In the genomic region with DNA sequence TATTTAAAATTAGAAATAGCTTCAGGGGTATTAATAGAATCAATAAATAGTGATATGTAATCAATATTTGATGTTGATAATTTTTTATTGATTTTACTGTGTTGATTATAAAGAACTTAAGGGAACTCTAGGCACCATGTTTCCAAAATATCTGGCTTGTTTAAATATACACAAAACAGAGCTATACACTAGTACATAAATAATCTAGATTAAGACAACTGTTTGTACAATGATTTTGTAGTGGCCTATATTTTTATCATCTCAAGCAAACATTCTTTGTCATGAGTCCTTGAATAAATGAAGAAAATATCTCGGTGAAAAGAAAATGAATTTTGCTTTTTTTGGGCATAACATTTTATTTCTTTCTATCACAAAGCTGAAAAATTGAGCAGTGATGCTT, we compare ENCODE assay signal across 24 cellular contexts.
"Had no signal": no experiment of that assay in that cellular context is flagged by ENCODE, and none has a peak within 500 bp of the region (broad histone marks: within the 10 kb centered on the region; RNA-seq: fewer than 3 reads in every experiment).

No MANE protein-coding gene starts in this region.

- H3K4me3 ChIP-seq: coronary artery, esophagus muscularis mucosa, gastrocnemius medialis, left lung, ovary, smooth muscle cell, transverse colon, uterus had no signal

- H3K9me3 ChIP-seq: esophagus muscularis mucosa, gastrocnemius medialis, ovary, transverse colon, uterus had no signal

- H3K27me3 ChIP-seq: esophagus muscularis mucosa, gastrocnemius medialis, left lung, ovary, transverse colon, uterus had no signal

- FAIRE-seq: bronchial epithelial cell had no signal

- ATAC-seq: gastrocnemius medialis; left lung; natural killer cell treated with Interleukin-12 subunit alpha and Interleukin-12 subunit beta and Interleukin-15 and Interleukin-18, amount 100 ng/mL, for 72 hours; sciatic nerve; stimulated activated naive B cell treated with anti-CD40 and anti-IgM and Interleukin-4, amounts not matched to agents 10 μg/mL and 1 μg/mL and 100 μg/mL, for 72 hours had no signal

- H3K36me3 Mint-ChIP-seq: activated CD4-positive, alpha-beta memory T cell treated with anti-CD3 and anti-CD28 coated beads for 36 hours; activated naive CD8-positive, alpha-beta T cell treated with anti-CD3 and anti-CD28 coated beads, Interleukin-2, amount 10 ng/mL, durations not matched to agents 7 days and 5 days; natural killer cell treated with Interleukin-12 subunit alpha and Interleukin-12 subunit beta and Interleukin-15 and Interleukin-18, amount 100 ng/mL, for 72 hours; stimulated activated naive B cell treated with anti-CD40 and anti-IgM and Interleukin-4, amounts not matched to agents 10 μg/mL and 1 μg/mL and 100 μg/mL, for 72 hours had no signal

- H3K4me1 Mint-ChIP-seq: activated naive CD8-positive, alpha-beta T cell treated with anti-CD3 and anti-CD28 coated beads, Interleukin-2, amount 10 ng/mL, durations not matched to agents 7 days and 5 days; stimulated activated naive B cell treated with anti-CD40 and anti-IgM and Interleukin-4, amounts not matched to agents 10 μg/mL and 1 μg/mL and 100 μg/mL, for 72 hours had no signal

- H3K36me3 ChIP-seq: esophagus muscularis mucosa, gastrocnemius medialis, left lung, ovary, transverse colon, uterus had no signal

- H3K9me3 Mint-ChIP-seq: activated CD4-positive, alpha-beta memory T cell treated with anti-CD3 and anti-CD28 coated beads for 36 hours; activated naive CD4-positive, alpha-beta T cell treated with anti-CD3 and anti-CD28 coated beads for 36 hours; natural killer cell treated with Interleukin-12 subunit alpha and Interleukin-12 subunit beta and Interleukin-15 and Interleukin-18, amount 100 ng/mL, for 72 hours had no signal

- H3K27me3 Mint-ChIP-seq: activated CD4-positive, alpha-beta memory T cell treated with anti-CD3 and anti-CD28 coated beads for 36 hours had no signal

- H3K27ac ChIP-seq: coronary artery, esophagus muscularis mucosa, gastrocnemius medialis, left lung, ovary, transverse colon, uterus had no signal

- H3K4me1 ChIP-seq: esophagus muscularis mucosa, gastrocnemius medialis, left lung, transverse colon, uterus had no signal

- H3K4me3 Mint-ChIP-seq: activated CD4-positive, alpha-beta memory T cell treated with anti-CD3 and anti-CD28 coated beads for 36 hours; activated naive CD4-positive, alpha-beta T cell treated with anti-CD3 and anti-CD28 coated beads for 36 hours; activated naive CD8-positive, alpha-beta T cell treated with anti-CD3 and anti-CD28 coated beads, Interleukin-2, amount 10 ng/mL, durations not matched to agents 7 days and 5 days; natural killer cell treated with Interleukin-12 subunit alpha and Interleukin-12 subunit beta and Interleukin-15 and Interleukin-18, amount 100 ng/mL, for 72 hours; stimulated activated naive B cell treated with anti-CD40 and anti-IgM and Interleukin-4, amounts not matched to agents 10 μg/mL and 1 μg/mL and 100 μg/mL, for 72 hours had no signal

- H3K27ac Mint-ChIP-seq: activated CD4-positive, alpha-beta memory T cell treated with anti-CD3 and anti-CD28 coated beads for 36 hours; activated naive CD4-positive, alpha-beta T cell treated with anti-CD3 and anti-CD28 coated beads for 36 hours; activated naive CD8-positive, alpha-beta T cell treated with anti-CD3 and anti-CD28 coated beads, Interleukin-2, amount 10 ng/mL, durations not matched to agents 7 days and 5 days; natural killer cell treated with Interleukin-12 subunit alpha and Interleukin-12 subunit beta and Interleukin-15 and Interleukin-18, amount 100 ng/mL, for 72 hours; stimulated activated naive B cell treated with anti-CD40 and anti-IgM and Interleukin-4, amounts not matched to agents 10 μg/mL and 1 μg/mL and 100 μg/mL, for 72 hours had no signal

- H3K4me2 ChIP-seq: smooth muscle cell had no signal

- DNase-seq: activated CD4-positive, alpha-beta memory T cell treated with anti-CD3 and anti-CD28 coated beads for 36 hours; activated CD4-positive, alpha-beta T cell treated with anti-CD3 and anti-CD28 coated beads for 48 hours; activated effector memory CD4-positive, alpha-beta T cell treated with Interleukin-2 at 50 U/mL for 16 hours; activated naive CD4-positive, alpha-beta T cell treated with anti-CD3 and anti-CD28 coated beads for 36 hours; activated naive CD8-positive, alpha-beta T cell treated with anti-CD3 and anti-CD28 coated beads, Interleukin-2, amount 10 ng/mL, durations not matched to agents 7 days and 5 days; activated T-cell treated with anti-CD3 and anti-CD28 coated beads, Interleukin-2, amount 50 U/mL, for 48 hours; amygdala; cerebellar nuclear complex; gastrocnemius medialis; hypothalamus; left lung; ovary; stimulated activated CD4-positive, alpha-beta T cell treated with anti-CD3 and anti-CD28 coated beads, Interleukin-15, amount 100 ng/mL, for 24 hours; stimulated activated CD4-positive, alpha-beta T cell treated with anti-CD3 and anti-CD28 coated beads, Interleukin-2, amount 100 ng/mL, for 48 hours; stimulated activated CD8-positive, alpha-beta memory T cell treated with anti-CD3 and anti-CD28 coated beads, Interleukin-4, amount 100 ng/mL, for 48 hours; stimulated activated naive B cell treated with anti-CD40 and anti-IgM and Interleukin-4, amounts not matched to agents 10 μg/mL and 1 μg/mL and 100 μg/mL, for 72 hours; transverse colon; uterus had no signal
